In genomic region chr1:161171191-161171590, GRCh38 we compare ENCODE assay signal across 1 cellular context.
TF ChIP-seq lines count a peak whose summit lies in the region.

No MANE protein-coding gene starts in this region.

TF ChIP-seq in GM23338, 12 proteins besides CTCF, POLR2A, EP300 and RAD21 (continued from another document):
- TF ChIP-seq ZNF462 (CRISPR knock-in tag; IDR thresholded peaks at IDR 0.05) (no peak), JUNB (IDR thresholded peaks at IDR 0.05; ENCODE audit: unreplicated experiment) (no peak), EZH2 (IDR thresholded peaks at IDR 0.05; ENCODE audit: low read depth, unreplicated experiment) (no peak), EZH2phosphoT487 (IDR thresholded peaks at IDR 0.05; ENCODE audit: unreplicated experiment) (no peak), STAT1 (IDR thresholded peaks at IDR 0.05; ENCODE audit: unreplicated experiment) (no peak), ETS1 (IDR thresholded peaks at IDR 0.05) (no peak), CREB1 (CRISPR knock-in tag; IDR thresholded peaks at IDR 0.05; ENCODE audit: low read depth) (no peak)
TF ChIP-seq in GM23338: peak in this region for 0.
